9 cellular contexts compared by ENCODE assay signal in the genomic region with DNA sequence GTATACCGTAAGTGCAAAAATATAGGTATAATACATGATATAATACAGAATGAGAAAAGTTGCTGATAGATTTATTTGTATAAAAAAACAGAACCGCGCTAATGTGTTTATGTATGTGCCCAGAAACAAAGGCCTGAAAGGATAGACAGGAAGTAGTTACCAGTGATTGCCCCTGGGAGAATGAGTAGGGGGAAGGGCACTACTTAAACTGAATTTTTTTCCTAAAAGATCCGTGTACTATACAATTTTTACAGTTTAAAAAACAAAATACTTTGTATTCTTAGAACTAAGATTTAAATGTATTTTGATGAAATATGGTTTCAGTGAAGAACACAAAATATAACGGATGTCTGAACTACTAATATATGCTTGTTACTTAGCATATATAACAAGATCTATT. TPM values are rescaled to one million over a fixed set of nuclear protein-coding genes. Genes with fewer than 3 reads are reported as not detected.
DNase-seq lines count a peak whose midpoint lies in the region; ATAC-seq and TF ChIP-seq lines count a peak whose summit lies in the region.
"Had no signal": no experiment of that assay in that cellular context is flagged by ENCODE, and none has a peak within 500 bp of the region (broad histone marks: within the 10 kb centered on the region; RNA-seq: fewer than 3 reads in every experiment).

No MANE protein-coding gene starts in this region.

- TF ChIP-seq CTCF in CD4-positive, alpha-beta T cell (IDR thresholded peaks at IDR 0.05) = no peak

- peak overlapping the region; percentile 93 for H3K4me3 Mint-ChIP-seq in CD4-positive, alpha-beta T cell

- H3K27ac ChIP-seq in CD4-positive, alpha-beta T cell (ENCODE audit: low read depth, low read length) = no peak overlapping the region
- no peak overlapping the region for H3K27ac ChIP-seq in HUES64 (ENCODE audit: low read depth, low read length)

- no peaks in the 10 kb centered on the region for H3K27me3 Mint-ChIP-seq in CD4-positive, alpha-beta T cell

- POLR2A ChIA-PET in CD4-positive, alpha-beta T cell (lab: Charles Lee) = no interaction called here

- H3K27ac Mint-ChIP-seq in CD4-positive, alpha-beta T cell = peak overlapping the region; percentile 91

- WGBS in HUES64 = 8% methylated on average over 2 of the region's 5 CpGs

- no peaks in the 10 kb centered on the region for H3K27me3 ChIP-seq in CD4-positive, alpha-beta T cell (ENCODE audit: control insufficient read depth, insufficient read depth, low read length)
- peaks cover 7% of the 10 kb centered on the region; the same call in 1 of the 2 replicates for H3K27me3 ChIP-seq in HUES64 (ENCODE audit: insufficient read depth, low read length)

- peak overlapping the region; percentile 79 for H3K4me3 ChIP-seq in HUES64 (ENCODE audit: low read length)

- no peak for ATAC-seq in CD4-positive, alpha-beta T cell (ENCODE audit: poor library complexity)

- peaks cover 66% of the 10 kb centered on the region for H3K4me1 Mint-ChIP-seq in CD4-positive, alpha-beta T cell (ENCODE audit: low read depth)

- CTCF ChIA-PET in CD4-positive, alpha-beta T cell (lab: Charles Lee) = no interaction called here

- intact Hi-C loops in CD4-positive, alpha-beta T cell (cut with DNase I, micrococcal nuclease) = loop anchor here (5.0 to 10.0 kb wide), 2 partner anchors 52 to 1640 kb away; a partner anchor contains a TSS

- H3K4me1 ChIP-seq in HUES64 (ENCODE audit: insufficient read depth, low read length) = peaks cover 27% of the 10 kb centered on the region

- H3K36me3 ChIP-seq in HUES64 (ENCODE audit: insufficient read depth, low read length) = no peaks in the 10 kb centered on the region

- H3K9me3 Mint-ChIP-seq in CD4-positive, alpha-beta T cell = no peaks in the 10 kb centered on the region

- no peaks in the 10 kb centered on the region for H3K9me3 ChIP-seq in CD4-positive, alpha-beta T cell (ENCODE audit: control insufficient read depth, low read length)
- H3K9me3 ChIP-seq in HUES64 (ENCODE audit: insufficient read depth, low read depth, low read length) = no peaks in the 10 kb centered on the region

- peaks cover 23% of the 10 kb centered on the region for H3K36me3 Mint-ChIP-seq in CD4-positive, alpha-beta T cell (ENCODE audit: low read depth)

- H3K9ac ChIP-seq in HUES64 (ENCODE audit: low read depth, low read length) = no peak overlapping the region

- no peak for DNase-seq in CD4-positive, alpha-beta T cell
- DNase-seq in SW480 (ENCODE audit: low spot score) (peak; percentile 41), left kidney (ENCODE audit: low read depth, low spot score) (peak; percentile 36), Ammon's horn (ENCODE audit: low spot score) (no peak), NCI-H345 treated with DMSO at 0.1 percent for 48 hours (lab: John Stamatoyannopoulos, UW; ENCODE audit: unreplicated experiment) (no peak), NCI-H1048 (lab: John Stamatoyannopoulos, UW) (no peak), NCI-H2171 treated with DMSO at 0.1 percent for 48 hours (lab: John Stamatoyannopoulos, UW) (no peak)
- DNase-seq: cerebellar nuclear complex had no signal

RNA-seq across cellular contexts. Expression of a gene that starts 2.9 kb away (rescaled TPM):
- total RNA-seq in CD4-positive, alpha-beta T cell = 1 to 10 TPM; 1.4 to 1.5 TPM
- 6.8 TPM for polyA plus RNA-seq in HUES64 (2013, experiment 1 of 2)
- 6.5 TPM for polyA plus RNA-seq in HUES64 (2013, experiment 2 of 2)

RNA-seq across cellular contexts. Expression of a gene that starts 4.2 kb away (rescaled TPM):
- total RNA-seq in CD4-positive, alpha-beta T cell = 1 to 10 TPM; 1.5 to 2.0 TPM
- 48.0 TPM for polyA plus RNA-seq in HUES64 (2013, experiment 1 of 2)
- 40.1 TPM for polyA plus RNA-seq in HUES64 (2013, experiment 2 of 2)

Comparison
In these comparisons a context has a peak if more than half of its experiments do, and no peak if none do; other contexts are left out.
1. DNase-seq: peak in SW480 (single experiment) and left kidney (single experiment); none in CD4-positive, alpha-beta T cell (0 of 10), Ammon's horn (single experiment), NCI-H345 treated with DMSO at 0.1 percent for 48 hours (single experiment), NCI-H1048 (single experiment) and NCI-H2171 treated with DMSO at 0.1 percent for 48 hours (single experiment).